In the genomic region with DNA sequence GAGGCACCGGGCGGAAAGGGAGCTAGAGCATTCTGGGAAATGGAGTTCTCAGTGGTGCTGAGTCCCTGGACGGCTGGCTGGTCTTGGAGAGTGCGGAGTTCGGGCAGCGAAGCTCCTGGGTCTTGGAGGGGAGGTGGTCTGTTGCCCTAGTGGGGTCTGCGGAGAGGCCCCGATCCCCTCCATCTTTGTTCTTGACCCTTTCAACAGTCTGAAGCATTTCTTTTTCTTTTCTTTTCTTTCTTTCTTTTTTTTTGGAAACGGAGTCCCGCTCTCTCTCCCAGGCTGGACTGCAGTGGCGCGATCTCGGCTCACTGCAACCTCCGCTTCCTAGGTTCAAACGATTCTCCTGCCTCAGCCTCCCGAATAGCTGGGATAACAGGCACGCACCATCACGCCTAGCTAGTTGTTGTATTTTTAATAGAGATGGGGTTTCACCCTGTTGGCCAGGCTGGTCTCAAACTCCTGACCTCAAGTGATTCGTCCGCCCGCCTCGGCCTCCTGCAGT, we compare ENCODE assay signal across 8 cellular contexts. TPM values are rescaled to one million over a fixed set of nuclear protein-coding genes. Genes with fewer than 3 reads are reported as not detected.
DNase-seq lines count a peak whose midpoint lies in the region; ATAC-seq and TF ChIP-seq lines count a peak whose summit lies in the region.

No MANE protein-coding gene starts in this region.

- TF ChIP-seq CTCF in SU-DHL-6 (IDR thresholded peaks at IDR 0.05; ENCODE audit: insufficient read depth, low read length, poor library complexity, severe bottlenecking) (no peak), fibroblast of the aortic adventitia (IDR thresholded peaks at IDR 0.05; ENCODE audit: insufficient read depth, low read length) (no peak)

- no peak for DNase-seq in fibroblast of the aortic adventitia (ENCODE audit: low read depth)
- no peak for DNase-seq in NCI-H1694 treated with DMSO at 0.1 percent for 48 hours (lab: John Stamatoyannopoulos, UW)
- DNase-seq in activated CD4-positive, CD25-positive, alpha-beta regulatory T cell (lab: John Stamatoyannopoulos, UW): no peak
- DNase-seq in AG20443 (ENCODE audit: low spot score): no peak

- H4K20me1 ChIP-seq in SU-DHL-6 (ENCODE audit: low read depth, low read length): no peaks in the 10 kb centered on the region

- peaks cover 15% of the 10 kb centered on the region for H3F3A ChIP-seq in SU-DHL-6 (ENCODE audit: insufficient read depth)

- H3K9me3 ChIP-seq in SU-DHL-6 (ENCODE audit: insufficient read depth, low read length): no peaks in the 10 kb centered on the region

- H3K79me2 ChIP-seq in SU-DHL-6 (ENCODE audit: insufficient read depth, low read length): peaks cover 39% of the 10 kb centered on the region

- no peak for ATAC-seq in GM21723 (IDR thresholded peaks at IDR 0.05; ENCODE audit: unreplicated experiment)

- peak overlapping the region; percentile 84 for H3K4me2 ChIP-seq in SU-DHL-6 (ENCODE audit: low read depth, low read length, poor library complexity, severe bottlenecking)

- H3K4me1 ChIP-seq in rectal smooth muscle tissue (ENCODE audit: control insufficient read depth, insufficient read depth, low read length): peaks cover 3% of the 10 kb centered on the region

- H3K4me3 ChIP-seq in GM08714 (ENCODE audit: low read length): peak overlapping the region; percentile 30; the same call in 1 of the 2 replicates
- peak overlapping the region; percentile 57 for H3K4me3 ChIP-seq in SU-DHL-6 (ENCODE audit: insufficient read depth, low read length, poor library complexity, severe bottlenecking)
- peak overlapping the region; percentile 57 for H3K4me3 ChIP-seq in fibroblast of the aortic adventitia (ENCODE audit: low read depth, low read length)
- peak overlapping the region; percentile 79 for H3K4me3 ChIP-seq in rectal smooth muscle tissue (ENCODE audit: low read length)

- peak overlapping the region; percentile 45 for H2AFZ ChIP-seq in SU-DHL-6 (ENCODE audit: low read depth, low read length, severe bottlenecking)

- H3K9me2 ChIP-seq in SU-DHL-6 (replicated peaks; ENCODE audit: insufficient read depth, low read length): no peaks in the 10 kb centered on the region

- H3K27ac ChIP-seq in SU-DHL-6 (ENCODE audit: low read depth, low read length) (no peak overlapping the region), rectal smooth muscle tissue (ENCODE audit: low read depth, low read length) (no peak overlapping the region)

- H3K9ac ChIP-seq in SU-DHL-6 (ENCODE audit: low read length): peak overlapping the region; percentile 85
- H3K9ac ChIP-seq in rectal smooth muscle tissue (ENCODE audit: low read length): no peak overlapping the region

- peaks cover 3% of the 10 kb centered on the region; the same call in 1 of the 2 replicates for H3K36me3 ChIP-seq in SU-DHL-6 (ENCODE audit: low read length)
- H3K36me3 ChIP-seq in rectal smooth muscle tissue (ENCODE audit: control insufficient read depth, insufficient read depth, low read length): peaks cover 4% of the 10 kb centered on the region

- no peaks in the 10 kb centered on the region for H3K27me3 ChIP-seq in SU-DHL-6 (ENCODE audit: low read length)
- H3K27me3 ChIP-seq in rectal smooth muscle tissue (ENCODE audit: control insufficient read depth, insufficient read depth, low read length): peaks cover 3% of the 10 kb centered on the region

RNA-seq across cellular contexts. Expression of a gene that starts 0.4 kb away (rescaled TPM):
- 21.3 and 38.1 TPM in 2 replicates for total RNA-seq in fibroblast of the aortic adventitia (ENCODE audit: low replicate concordance)

RNA-seq across cellular contexts. Expression of a gene that starts 0.7 kb away (rescaled TPM):
- not detected in 2 replicates for total RNA-seq in fibroblast of the aortic adventitia (ENCODE audit: low replicate concordance)

RNA-seq across cellular contexts. Expression of a gene that starts 22.6 kb away (rescaled TPM):
- 21.3 and 25.7 TPM in 2 replicates for total RNA-seq in fibroblast of the aortic adventitia (ENCODE audit: low replicate concordance)

RNA-seq across cellular contexts. Expression of a gene that starts 39.0 kb away (rescaled TPM):
- total RNA-seq in fibroblast of the aortic adventitia (ENCODE audit: low replicate concordance): 0.33 and 2.4 TPM in 2 replicates

RNA-seq across cellular contexts. Expression of a gene that starts 48.3 kb away (rescaled TPM):
- total RNA-seq in fibroblast of the aortic adventitia (ENCODE audit: low replicate concordance): 0.18 TPM in 1 of 2 replicates, not detected in the other
